Comparison of ENCODE assay signal across 25 cellular contexts in the genomic region with DNA sequence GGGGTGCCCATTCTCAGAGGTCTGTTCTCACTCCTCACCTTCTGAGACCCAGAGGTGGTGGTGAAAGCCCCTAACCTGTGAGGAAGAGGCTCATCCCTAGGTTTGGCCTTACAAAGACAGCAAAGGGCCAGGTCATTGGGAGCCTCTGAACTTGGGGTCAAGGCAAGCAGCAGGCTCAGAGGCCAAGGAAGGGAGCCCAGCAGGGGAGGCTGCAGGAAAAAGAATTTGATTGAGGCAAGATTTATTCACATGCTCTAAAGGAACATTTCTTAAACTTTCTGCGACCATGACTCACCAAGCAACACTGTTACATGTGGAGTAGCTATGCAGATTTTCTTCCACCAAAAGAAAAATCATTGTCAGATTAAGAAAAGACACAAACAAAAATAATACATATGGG.
DNase-seq lines count a peak whose midpoint lies in the region; ATAC-seq lines count a peak whose summit lies in the region.
"Had no signal": no experiment of that assay in that cellular context is flagged by ENCODE, and none has a peak within 500 bp of the region (broad histone marks: within the 10 kb centered on the region; RNA-seq: fewer than 3 reads in every experiment).

No MANE protein-coding gene starts in this region.

- no peak for DNase-seq in activated naive CD8-positive, alpha-beta T cell treated with anti-CD3 and anti-CD28 coated beads for 36 hours
- DNase-seq in activated naive CD8-positive, alpha-beta T cell treated with anti-CD3 and anti-CD28 coated beads, Interleukin-2, amount 50 U/mL, for 24 hours = no peak
- DNase-seq in astrocyte of the hippocampus (ENCODE audit: low read depth, low spot score) (peak; percentile 49), fibroblast of the conjunctiva (ENCODE audit: low read depth) (peak; percentile 14), DMS 273 treated with DMSO at 0.1 percent for 48 hours (lab: John Stamatoyannopoulos, UW) (no peak), NCI-H1417 (lab: John Stamatoyannopoulos, UW) (no peak), T-helper 2 cell (no peak)
- DNase-seq: activated CD8-positive, alpha-beta memory T cell treated with anti-CD3 and anti-CD28 coated beads for 24 hours; activated T-cell treated with anti-CD3 and anti-CD28 coated beads, Interleukin-2, amount 50 U/mL, for 72 hours; CD4-positive, CD25-positive, alpha-beta regulatory T cell; DMS153; effector memory CD8-positive, alpha-beta T cell; Karpas-422; left colon; NCI-H526 treated with DMSO at 0.1 percent for 48 hours; OCI-M1; retina; SIG-M5; stimulated activated CD4-positive, alpha-beta T cell treated with anti-CD3 and anti-CD28 coated beads, Interleukin-15, amount 100 ng/mL, for 24 hours; T-helper 17 cell; tibial artery had no signal

- no peak overlapping the region for H3K4me3 Mint-ChIP-seq in activated naive CD8-positive, alpha-beta T cell treated with anti-CD3 and anti-CD28 coated beads for 36 hours
- no peak overlapping the region for H3K4me3 Mint-ChIP-seq in activated naive CD8-positive, alpha-beta T cell treated with anti-CD3 and anti-CD28 coated beads, Interleukin-2, amount 50 U/mL, for 24 hours
- H3K4me3 Mint-ChIP-seq: activated T-cell treated with anti-CD3 and anti-CD28 coated beads, Interleukin-2, amount 50 U/mL, for 72 hours; CD4-positive, CD25-positive, alpha-beta regulatory T cell; effector memory CD8-positive, alpha-beta T cell; stimulated activated memory B cell treated with anti-CD40 and anti-IgM and Interleukin-4, amounts not matched to agents 10 μg/mL and 1 μg/mL and 100 μg/mL, for 72 hours; T-helper 17 cell; WTC11 had no signal

- H3K27ac Mint-ChIP-seq in activated naive CD8-positive, alpha-beta T cell treated with anti-CD3 and anti-CD28 coated beads for 36 hours = peak overlapping the region; percentile 35
- no peak overlapping the region for H3K27ac Mint-ChIP-seq in activated naive CD8-positive, alpha-beta T cell treated with anti-CD3 and anti-CD28 coated beads, Interleukin-2, amount 50 U/mL, for 24 hours
- H3K27ac Mint-ChIP-seq: activated T-cell treated with anti-CD3 and anti-CD28 coated beads, Interleukin-2, amount 50 U/mL, for 72 hours; effector memory CD8-positive, alpha-beta T cell; stimulated activated memory B cell treated with anti-CD40 and anti-IgM and Interleukin-4, amounts not matched to agents 10 μg/mL and 1 μg/mL and 100 μg/mL, for 72 hours; T-helper 17 cell; WTC11 had no signal

- peaks cover 7% of the 10 kb centered on the region for H3K4me1 Mint-ChIP-seq in activated naive CD8-positive, alpha-beta T cell treated with anti-CD3 and anti-CD28 coated beads for 36 hours
- H3K4me1 Mint-ChIP-seq in activated naive CD8-positive, alpha-beta T cell treated with anti-CD3 and anti-CD28 coated beads, Interleukin-2, amount 50 U/mL, for 24 hours = peaks cover 7% of the 10 kb centered on the region
- H3K4me1 Mint-ChIP-seq: stimulated activated memory B cell treated with anti-CD40 and anti-IgM and Interleukin-4, amounts not matched to agents 10 μg/mL and 1 μg/mL and 100 μg/mL, for 72 hours had no signal

- no peak for ATAC-seq in activated naive CD8-positive, alpha-beta T cell treated with anti-CD3 and anti-CD28 coated beads, Interleukin-2, amount 50 U/mL, for 24 hours
- ATAC-seq in GM18498 (IDR thresholded peaks at IDR 0.05; ENCODE audit: unreplicated experiment) = no peak
- ATAC-seq: A549; activated T-cell treated with anti-CD3 and anti-CD28 coated beads, Interleukin-2, amount 50 U/mL, for 72 hours; effector memory CD8-positive, alpha-beta T cell; left colon; stimulated activated memory B cell treated with anti-CD40 and anti-IgM and Interleukin-4, amounts not matched to agents 10 μg/mL and 1 μg/mL and 100 μg/mL, for 72 hours; T-helper 17 cell; WTC11 had no signal

- no peaks in the 10 kb centered on the region for H3K27me3 Mint-ChIP-seq in activated naive CD8-positive, alpha-beta T cell treated with anti-CD3 and anti-CD28 coated beads for 36 hours
- H3K27me3 Mint-ChIP-seq in activated naive CD8-positive, alpha-beta T cell treated with anti-CD3 and anti-CD28 coated beads, Interleukin-2, amount 50 U/mL, for 24 hours = no peaks in the 10 kb centered on the region
- H3K27me3 Mint-ChIP-seq: effector memory CD8-positive, alpha-beta T cell; stimulated activated memory B cell treated with anti-CD40 and anti-IgM and Interleukin-4, amounts not matched to agents 10 μg/mL and 1 μg/mL and 100 μg/mL, for 72 hours; T-helper 17 cell had no signal

- H3K9me3 Mint-ChIP-seq in activated naive CD8-positive, alpha-beta T cell treated with anti-CD3 and anti-CD28 coated beads for 36 hours = peaks cover 3% of the 10 kb centered on the region
- no peaks in the 10 kb centered on the region for H3K9me3 Mint-ChIP-seq in activated naive CD8-positive, alpha-beta T cell treated with anti-CD3 and anti-CD28 coated beads, Interleukin-2, amount 50 U/mL, for 24 hours
- H3K9me3 Mint-ChIP-seq: CD4-positive, CD25-positive, alpha-beta regulatory T cell; effector memory CD8-positive, alpha-beta T cell; stimulated activated memory B cell treated with anti-CD40 and anti-IgM and Interleukin-4, amounts not matched to agents 10 μg/mL and 1 μg/mL and 100 μg/mL, for 72 hours; WTC11 had no signal

- H3K36me3 Mint-ChIP-seq in activated naive CD8-positive, alpha-beta T cell treated with anti-CD3 and anti-CD28 coated beads for 36 hours = no peaks in the 10 kb centered on the region
- no peaks in the 10 kb centered on the region for H3K36me3 Mint-ChIP-seq in activated naive CD8-positive, alpha-beta T cell treated with anti-CD3 and anti-CD28 coated beads, Interleukin-2, amount 50 U/mL, for 24 hours (ENCODE audit: low read depth)
- H3K36me3 Mint-ChIP-seq: CD4-positive, CD25-positive, alpha-beta regulatory T cell; stimulated activated memory B cell treated with anti-CD40 and anti-IgM and Interleukin-4, amounts not matched to agents 10 μg/mL and 1 μg/mL and 100 μg/mL, for 72 hours; WTC11 had no signal

Comparison
In these comparisons a context has a peak if more than half of its experiments do, and no peak if none do; other contexts are left out.
1. DNase-seq: peak in astrocyte of the hippocampus (single experiment) and fibroblast of the conjunctiva (single experiment); none in activated naive CD8-positive, alpha-beta T cell treated with anti-CD3 and anti-CD28 coated beads for 36 hours (single experiment), activated naive CD8-positive, alpha-beta T cell treated with anti-CD3 and anti-CD28 coated beads, Interleukin-2, amount 50 U/mL, for 24 hours (single experiment), DMS 273 treated with DMSO at 0.1 percent for 48 hours (single experiment), NCI-H1417 (0 of 3) and T-helper 2 cell (0 of 5).